Comparison of ENCODE assay signal across 8 cellular contexts in the genomic region with DNA sequence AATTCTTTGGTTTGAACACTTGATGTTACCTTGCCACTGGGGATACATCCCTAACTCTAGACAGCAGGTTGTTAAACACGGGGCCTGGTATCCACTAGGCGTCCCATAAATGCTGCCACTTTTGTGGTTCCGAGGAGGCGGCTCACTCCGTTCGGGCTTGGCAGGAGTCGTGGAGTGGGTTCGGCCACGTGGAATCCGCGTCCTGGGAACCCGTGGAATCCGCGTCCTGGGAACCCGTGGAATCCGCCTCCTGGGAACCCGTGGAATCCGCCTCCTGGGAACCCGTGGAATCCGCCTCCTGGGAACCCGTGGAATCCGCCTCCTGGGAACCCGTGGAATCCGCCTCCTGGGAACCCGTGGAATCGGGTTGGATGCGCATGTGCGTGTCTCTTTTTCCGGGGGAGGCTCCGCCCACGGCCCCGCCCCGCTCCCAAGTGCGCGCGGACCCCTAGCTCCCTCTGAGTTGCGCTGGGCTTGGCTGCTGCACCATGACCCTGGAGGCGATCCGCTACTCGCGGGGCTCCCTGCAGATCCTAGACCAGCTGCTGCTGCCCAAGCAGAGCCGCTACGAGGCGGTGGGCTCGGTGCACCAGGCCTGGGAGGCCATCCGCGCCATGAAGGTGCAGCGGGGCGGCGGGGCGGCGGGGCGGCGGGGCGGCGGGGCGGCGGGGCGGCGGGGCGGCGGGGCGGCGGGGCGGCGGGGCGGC. TPM values are rescaled to one million over a fixed set of nuclear protein-coding genes. Genes with fewer than 3 reads are reported as not detected.
DNase-seq lines count a peak whose midpoint lies in the region; ATAC-seq and TF ChIP-seq lines count a peak whose summit lies in the region.

A gene (plus strand): TSS at position 422 of the 707 bp plus-strand sequence. CDS start 67 bp downstream, at position 489.

- RAD21 ChIA-PET in HCT116 (lab: Charles Lee; ENCODE audit: low non-redundant PET in 1 of 2, low total read pairs in 2 of 2, uncharacterized antibody in 2 of 2, unreplicated experiment in 2 of 2): no interaction called here

- H3K4me1 ChIP-seq in HCT116 (ENCODE audit: control insufficient read depth in 1 of 2, insufficient read depth in 2 of 2, low read length in 2 of 2): peaks cover 0 to 6% of the 10 kb centered on the region in 2 experiments; a peak in 2 of 4 replicates

- H3K4me2 ChIP-seq in HCT116 (ENCODE audit: low read length): peak within 1 kb of the TSS; percentile 78

- no peak within 1 kb of the TSS for H2AFZ ChIP-seq in HCT116 (ENCODE audit: low read depth, low read length, poor library complexity, severe bottlenecking)

- POLR2A ChIA-PET in HCT116 (lab: Charles Lee): interaction anchor here (0.6 to 1.0 kb wide), 2 partner anchors 10 to 46 kb away, joined by 3 to 4 read pairs; a partner anchor contains a TSS

- no peak for TF ChIP-seq POLR2A in HCT116 (IDR thresholded peaks at IDR 0.05; ENCODE audit: borderline replicate concordance, extremely low read depth, insufficient read depth, insufficient read length)

- TSS peak; percentile 97 for BruUV-seq in HCT116 (replicated peaks; lab: Mats Ljungman, UMichigan)

- no peaks in the 10 kb centered on the region for H3K27me3 ChIP-seq in HCT116 (ENCODE audit: insufficient read depth, low read length)

- TF ChIP-seq CTCF in HCT116 (IDR thresholded peaks at IDR 0.05 in 2 of 3, conservative IDR thresholded peaks at IDR 0.05 in 1 of 3; ENCODE audit: borderline replicate concordance in 1 of 3, insufficient read depth in 1 of 3, low read depth in 2 of 3, low read length in 2 of 3): no peak
- no peak for TF ChIP-seq CTCF in coronary artery (IDR thresholded peaks at IDR 0.05)

- peak; percentile 53 for DNase-seq in CMK (ENCODE audit: low read depth)
- no peak for DNase-seq in HCT116 (ENCODE audit: low read depth, low spot score)
- DNase-seq in NCI-H226: peak; percentile 49
- DNase-seq in activated CD4-positive, alpha-beta T cell treated with anti-CD3 and anti-CD28 coated beads for 4 hours: peak; percentile 60 to 74
- peak; percentile 87 for DNase-seq in coronary artery (ENCODE audit: low spot score)
- peak; percentile 79 to 90 for DNase-seq in left colon
- peak; percentile 64 to 68 for DNase-seq in stimulated activated CD4-positive, alpha-beta T cell treated with anti-CD3 and anti-CD28 coated beads, Interleukin-1b, Interleukin-23, amount 100 ng/mL, for 4 hours (ENCODE audit: low read depth in 2 of 2)

- no peaks in the 10 kb centered on the region for H3K79me2 ChIP-seq in HCT116 (ENCODE audit: insufficient read depth, low read length)

- intact Hi-C loops in HCT116 (cut with micrococcal nuclease) (no loop called here), left colon (cut with DNase I, micrococcal nuclease) (no loop called here)

- peak within 1 kb of the TSS; percentile 82 for H3K9ac ChIP-seq in HCT116 (ENCODE audit: low read length)

- no peaks in the 10 kb centered on the region; a peak in 3 of 4 replicates for H3K36me3 ChIP-seq in HCT116 (ENCODE audit: control insufficient read depth in 1 of 2, insufficient read depth in 2 of 2, low read length in 2 of 2)

- peak; percentile 77 for ATAC-seq in HCT116
- ATAC-seq in left colon: peak; percentile 91
- ATAC-seq in GM21367 (IDR thresholded peaks at IDR 0.05; ENCODE audit: unreplicated experiment): no peak

- peak within 1 kb of the TSS; percentile 58 to 63 for H3K4me3 ChIP-seq in HCT116 (replicated peaks in 1 of 2; ENCODE audit: low read depth in 1 of 2, low read length in 2 of 2)
- H3K4me3 ChIP-seq in coronary artery: peak within 1 kb of the TSS; percentile 98

- no peaks in the 10 kb centered on the region for H3K9me2 ChIP-seq in HCT116 (ENCODE audit: insufficient read depth)

- CTCF ChIA-PET in HCT116 (lab: Charles Lee): interaction anchor here (1.6 kb wide), 1 partner anchor 16 kb away, joined by 6 read pairs; a partner anchor contains a TSS

- H3K9me3 ChIP-seq in HCT116 (ENCODE audit: control insufficient read depth in 1 of 2, insufficient read depth in 1 of 2, low read depth in 1 of 2, low read length in 2 of 2): no peaks in the 10 kb centered on the region

- H4K20me1 ChIP-seq in HCT116 (ENCODE audit: insufficient read depth): no peaks in the 10 kb centered on the region

- H3K27ac ChIP-seq in HCT116 (ENCODE audit: low read depth, low read length): peak within 1 kb of the TSS; percentile 70
- peak within 1 kb of the TSS; percentile 78 to 91 for H3K27ac ChIP-seq in coronary artery

- TF ChIP-seq RAD21 in HCT116 (IDR thresholded peaks at IDR 0.05; ENCODE audit: low read depth): no peak

TF ChIP-seq in HCT116, 20 proteins besides CTCF, POLR2A, EP300 and RAD21:
- TF ChIP-seq POLR2AphosphoS5 (IDR thresholded peaks at IDR 0.05; ENCODE audit: low read depth, low read length) (peak; percentile 60), CBX3 (IDR thresholded peaks at IDR 0.05; ENCODE audit: low read depth) (no peak), EGR1 (IDR thresholded peaks at IDR 0.05; ENCODE audit: low read depth) (no peak), SIN3A (IDR thresholded peaks at IDR 0.05; ENCODE audit: low read depth) (0 out of 2 replicates have a peak, but pooled peaks have one; percentile 35), CEBPB (IDR thresholded peaks at IDR 0.05; ENCODE audit: low read depth) (no peak), ZNF274 (IDR thresholded peaks at IDR 0.05; ENCODE audit: low read depth, low read length) (no peak), TCF7L2 (IDR thresholded peaks at IDR 0.05; ENCODE audit: borderline replicate concordance, extremely low read depth, insufficient read depth, insufficient read length) (no peak), FOSL1 (IDR thresholded peaks at IDR 0.05; ENCODE audit: low read depth) (no peak)
- TF ChIP-seq, protein P1, sequence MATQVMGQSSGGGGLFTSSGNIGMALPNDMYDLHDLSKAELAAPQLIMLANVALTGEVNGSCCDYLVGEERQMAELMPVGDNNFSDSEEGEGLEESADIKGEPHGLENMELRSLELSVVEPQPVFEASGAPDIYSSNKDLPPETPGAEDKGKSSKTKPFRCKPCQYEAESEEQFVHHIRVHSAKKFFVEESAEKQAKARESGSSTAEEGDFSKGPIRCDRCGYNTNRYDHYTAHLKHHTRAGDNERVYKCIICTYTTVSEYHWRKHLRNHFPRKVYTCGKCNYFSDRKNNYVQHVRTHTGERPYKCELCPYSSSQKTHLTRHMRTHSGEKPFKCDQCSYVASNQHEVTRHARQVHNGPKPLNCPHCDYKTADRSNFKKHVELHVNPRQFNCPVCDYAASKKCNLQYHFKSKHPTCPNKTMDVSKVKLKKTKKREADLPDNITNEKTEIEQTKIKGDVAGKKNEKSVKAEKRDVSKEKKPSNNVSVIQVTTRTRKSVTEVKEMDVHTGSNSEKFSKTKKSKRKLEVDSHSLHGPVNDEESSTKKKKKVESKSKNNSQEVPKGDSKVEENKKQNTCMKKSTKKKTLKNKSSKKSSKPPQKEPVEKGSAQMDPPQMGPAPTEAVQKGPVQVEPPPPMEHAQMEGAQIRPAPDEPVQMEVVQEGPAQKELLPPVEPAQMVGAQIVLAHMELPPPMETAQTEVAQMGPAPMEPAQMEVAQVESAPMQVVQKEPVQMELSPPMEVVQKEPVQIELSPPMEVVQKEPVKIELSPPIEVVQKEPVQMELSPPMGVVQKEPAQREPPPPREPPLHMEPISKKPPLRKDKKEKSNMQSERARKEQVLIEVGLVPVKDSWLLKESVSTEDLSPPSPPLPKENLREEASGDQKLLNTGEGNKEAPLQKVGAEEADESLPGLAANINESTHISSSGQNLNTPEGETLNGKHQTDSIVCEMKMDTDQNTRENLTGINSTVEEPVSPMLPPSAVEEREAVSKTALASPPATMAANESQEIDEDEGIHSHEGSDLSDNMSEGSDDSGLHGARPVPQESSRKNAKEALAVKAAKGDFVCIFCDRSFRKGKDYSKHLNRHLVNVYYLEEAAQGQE (IDR thresholded peaks at IDR 0.05; ENCODE audit: low read depth): no peak

RNA-seq across cellular contexts. Expression of the gene that starts here (rescaled TPM):
- 19.6 TPM for total RNA-seq in HCT116 (2021; ENCODE audit: unreplicated experiment)
- polyA plus RNA-seq in HCT116 (2012): 11.1 and 13.1 TPM in 2 replicates
- total RNA-seq in left colon: 10 to 100 TPM; 31.3 to 31.8 TPM
